Comparison of ENCODE assay signal across 1 cellular context in genomic region chr3:34276342-34276741, GRCh38.
TF ChIP-seq lines count a peak whose summit lies in the region.

No MANE protein-coding gene starts in this region.

TF ChIP-seq in GM12878, 131 proteins besides CTCF, POLR2A, EP300 and RAD21 (continued from another document):
- TF ChIP-seq PKNOX1 (IDR thresholded peaks at IDR 0.05) (peak; percentile 44; the same call in 1 of the 2 replicates), LARP7 (IDR thresholded peaks at IDR 0.05) (no peak), ATF7 (IDR thresholded peaks at IDR 0.05; ENCODE audit: low read depth) (0 out of 2 replicates have a peak, but pooled peaks have one; percentile 15), RELA (IDR thresholded peaks at IDR 0.05; ENCODE audit: borderline replicate concordance, partially characterized antibody) (no peak), BACH1 (IDR thresholded peaks at IDR 0.05; ENCODE audit: borderline replicate concordance) (no peak), IRF4 (IDR thresholded peaks at IDR 0.05; ENCODE audit: low read depth, low read length) (no peak), IKZF1 (conservative IDR thresholded peaks at IDR 0.05) (no peak), RFX5 (IDR thresholded peaks at IDR 0.05; ENCODE audit: low read depth, low read length) (no peak), IRF5 (IDR thresholded peaks at IDR 0.05; ENCODE audit: borderline replicate concordance) (no peak)
